20 cellular contexts compared by ENCODE assay signal in the genomic region with DNA sequence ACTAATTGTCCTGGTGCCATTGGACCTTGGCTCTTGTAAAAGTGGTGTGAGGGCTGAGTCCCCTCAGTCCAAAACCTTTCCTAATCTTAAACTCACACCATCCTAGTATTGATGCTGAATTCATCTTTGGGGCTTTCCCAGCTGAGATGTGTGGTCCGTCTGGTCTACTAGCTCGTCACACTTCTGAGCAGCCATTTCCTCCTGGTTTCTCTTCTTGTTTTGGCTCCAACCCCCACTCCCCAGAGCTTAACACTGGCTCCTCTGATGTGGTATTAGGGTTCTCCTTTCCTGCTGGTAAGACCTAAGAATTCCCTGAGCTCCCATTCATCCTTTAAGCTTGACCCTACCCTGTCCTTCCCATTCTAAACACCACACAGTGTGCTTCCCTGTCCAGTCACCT.
A peak's percentile ranks its signal among the peaks of the same experiment; 100 is the strongest.
DNase-seq lines count a peak whose midpoint lies in the region; ATAC-seq and TF ChIP-seq lines count a peak whose summit lies in the region.
"Had no signal": no experiment of that assay in that cellular context is flagged by ENCODE, and none has a peak within 500 bp of the region (broad histone marks: within the 10 kb centered on the region; RNA-seq: fewer than 3 reads in every experiment).

No MANE protein-coding gene starts in this region.

- no peaks in the 10 kb centered on the region for H3K36me3 ChIP-seq in endodermal cell (ENCODE audit: control insufficient read depth, insufficient read depth, low read length)
- no peaks in the 10 kb centered on the region for H3K36me3 ChIP-seq in smooth muscle cell (ENCODE audit: low read depth)
- H3K36me3 ChIP-seq: prostate gland, tibial artery had no signal

- peak overlapping the region; percentile 78 for H3K4me3 Mint-ChIP-seq in T-helper 1 cell treated with Interleukin-12 subunit alpha and Interleukin-12 subunit beta and Interleukin-4 antibody, amounts not matched to agents 30 μg/mL and 1 μg/mL, for 36 hours
- peak overlapping the region; percentile 24 for H3K4me3 Mint-ChIP-seq in activated naive CD8-positive, alpha-beta T cell
- no peak overlapping the region for H3K4me3 Mint-ChIP-seq in endodermal cell
- H3K4me3 Mint-ChIP-seq: activated B cell treated with CpG ODN at 0.5 μM for 24 hours had no signal

- peaks cover 28% of the 10 kb centered on the region for H3K36me3 Mint-ChIP-seq in T-helper 1 cell treated with Interleukin-12 subunit alpha and Interleukin-12 subunit beta and Interleukin-4 antibody, amounts not matched to agents 30 μg/mL and 1 μg/mL, for 36 hours (ENCODE audit: low read depth)
- H3K36me3 Mint-ChIP-seq in activated naive CD8-positive, alpha-beta T cell, result peaks cover 4% of the 10 kb centered on the region
- H3K36me3 Mint-ChIP-seq in endodermal cell (ENCODE audit: low read depth), result peaks cover 3% of the 10 kb centered on the region

- no peaks in the 10 kb centered on the region for H4K20me1 ChIP-seq in smooth muscle cell (ENCODE audit: low read depth)

- TF ChIP-seq CTCF in endodermal cell (conservative IDR thresholded peaks at IDR 0.05), result no peak
- no peak for TF ChIP-seq CTCF in smooth muscle cell (IDR thresholded peaks at IDR 0.05; ENCODE audit: borderline replicate concordance, insufficient read depth, poor library complexity, severe bottlenecking)

- H3K9ac ChIP-seq in endodermal cell (ENCODE audit: extremely low read depth, low read length, poor library complexity, severe bottlenecking) (no peak overlapping the region), smooth muscle cell (ENCODE audit: low read depth) (no peak overlapping the region)

- no peaks in the 10 kb centered on the region for H3K27me3 Mint-ChIP-seq in T-helper 1 cell treated with Interleukin-12 subunit alpha and Interleukin-12 subunit beta and Interleukin-4 antibody, amounts not matched to agents 30 μg/mL and 1 μg/mL, for 36 hours (ENCODE audit: low read depth)
- H3K27me3 Mint-ChIP-seq in activated naive CD8-positive, alpha-beta T cell, result no peaks in the 10 kb centered on the region
- H3K27me3 Mint-ChIP-seq in endodermal cell (ENCODE audit: insufficient read depth), result peaks cover 3% of the 10 kb centered on the region
- H3K27me3 Mint-ChIP-seq: activated B cell treated with CpG ODN at 0.5 μM for 24 hours, naive B cell had no signal

- ATAC-seq in stimulated activated naive CD8-positive, alpha-beta T cell treated with anti-CD3 and anti-CD28 coated beads, Interleukin-15, Interleukin-2, amounts not matched to agents 100 U/mL and 50 U/mL, for 24 hours, result peak; percentile 79
- ATAC-seq: HepG2, left ventricle myocardium superior, Panc1 had no signal

- no peaks in the 10 kb centered on the region for H3K27me3 ChIP-seq in endodermal cell (ENCODE audit: control insufficient read depth, insufficient read depth, low read length, poor library complexity, severe bottlenecking)
- H3K27me3 ChIP-seq in smooth muscle cell (ENCODE audit: low read depth), result no peaks in the 10 kb centered on the region
- H3K27me3 ChIP-seq: tibial artery had no signal

- 96 to 100% methylated on average over 1 to 2 of the region's 2 CpGs for WGBS in endodermal cell (ENCODE audit: insufficient coverage in 1 of 2, insufficient read length in 1 of 2), 2 experiments
- WGBS in smooth muscle cell (ENCODE audit: low lambda C conversion rate), result 73% methylated on average over 2 of the region's 2 CpGs

- H3K27ac ChIP-seq in endodermal cell (ENCODE audit: low read depth, low read length) (no peak overlapping the region), smooth muscle cell (ENCODE audit: low read depth) (no peak overlapping the region)
- H3K27ac ChIP-seq: prostate gland, tibial artery had no signal

- no peak overlapping the region for H3K4me3 ChIP-seq in endodermal cell (ENCODE audit: low read length)
- no peak overlapping the region for H3K4me3 ChIP-seq in smooth muscle cell
- H3K4me3 ChIP-seq: prostate gland, tibial artery had no signal

- H3K9me3 ChIP-seq in endodermal cell (ENCODE audit: control insufficient read depth, low read length) (peaks cover 14% of the 10 kb centered on the region), smooth muscle cell (replicated peaks; ENCODE audit: low read depth) (no peaks in the 10 kb centered on the region)
- H3K9me3 ChIP-seq: prostate gland, tibial artery had no signal

- H3K9me3 Mint-ChIP-seq in T-helper 1 cell treated with Interleukin-12 subunit alpha and Interleukin-12 subunit beta and Interleukin-4 antibody, amounts not matched to agents 30 μg/mL and 1 μg/mL, for 36 hours, result peaks cover 27% of the 10 kb centered on the region
- H3K9me3 Mint-ChIP-seq in activated naive CD8-positive, alpha-beta T cell (ENCODE audit: low read depth), result no peaks in the 10 kb centered on the region
- H3K9me3 Mint-ChIP-seq in endodermal cell, result peaks cover 19% of the 10 kb centered on the region

- no peaks in the 10 kb centered on the region for H3K79me2 ChIP-seq in smooth muscle cell (ENCODE audit: low read depth)

- no peaks in the 10 kb centered on the region for H3F3A ChIP-seq in smooth muscle cell (ENCODE audit: low read depth)

- H3K4me1 ChIP-seq in endodermal cell (ENCODE audit: control insufficient read depth, insufficient read depth, low read length) (peaks cover 2% of the 10 kb centered on the region), smooth muscle cell (ENCODE audit: low read depth) (no peaks in the 10 kb centered on the region)
- H3K4me1 ChIP-seq: prostate gland, tibial artery had no signal

- no peak overlapping the region for H2AFZ ChIP-seq in smooth muscle cell (ENCODE audit: low read depth)

- DNase-seq in activated gamma-delta T cell treated with Interleukin-2 at 50 U/mL for 16 hours, result peak; percentile 22
- DNase-seq in activated gamma-delta T cell (lab: John Stamatoyannopoulos, UW), result no peak
- peak; percentile 25 for DNase-seq in stimulated activated naive CD8-positive, alpha-beta T cell treated with anti-CD3 and anti-CD28 coated beads, Interleukin-15, Interleukin-2, amounts not matched to agents 100 U/mL and 50 U/mL, for 24 hours
- no peak for DNase-seq in endodermal cell
- DNase-seq in AG08395 (ENCODE audit: low spot score), result no peak
- DNase-seq in smooth muscle cell (lab: John Stamatoyannopoulos, UW; ENCODE audit: unreplicated experiment), result no peak
- DNase-seq: activated B cell treated with CpG ODN at 0.5 μM for 24 hours, Calu3, caudate nucleus, foreskin melanocyte, left ventricle myocardium superior, naive B cell, NCI-H1930, NCI-H526 treated with DMSO at 0.1 percent for 48 hours, tibial artery had no signal

- no peak overlapping the region for H3K4me2 ChIP-seq in smooth muscle cell

- H3K4me1 Mint-ChIP-seq in T-helper 1 cell treated with Interleukin-12 subunit alpha and Interleukin-12 subunit beta and Interleukin-4 antibody, amounts not matched to agents 30 μg/mL and 1 μg/mL, for 36 hours (ENCODE audit: low read depth), result peaks cover 44% of the 10 kb centered on the region
- H3K4me1 Mint-ChIP-seq in activated naive CD8-positive, alpha-beta T cell (ENCODE audit: low read depth), result peaks cover 47% of the 10 kb centered on the region
- H3K4me1 Mint-ChIP-seq in endodermal cell, result peaks cover 13% of the 10 kb centered on the region
- H3K4me1 Mint-ChIP-seq: activated B cell treated with CpG ODN at 0.5 μM for 24 hours, naive B cell had no signal

- H3K27ac Mint-ChIP-seq in T-helper 1 cell treated with Interleukin-12 subunit alpha and Interleukin-12 subunit beta and Interleukin-4 antibody, amounts not matched to agents 30 μg/mL and 1 μg/mL, for 36 hours, result peak overlapping the region; percentile 93
- peak overlapping the region; percentile 41 for H3K27ac Mint-ChIP-seq in activated naive CD8-positive, alpha-beta T cell
- H3K27ac Mint-ChIP-seq in endodermal cell, result no peak overlapping the region
- H3K27ac Mint-ChIP-seq: activated B cell treated with CpG ODN at 0.5 μM for 24 hours, naive B cell had no signal

Comparison
In these comparisons a context has a peak if more than half of its experiments do, and no peak if none do; other contexts are left out.
1. DNase-seq: peak in activated gamma-delta T cell treated with Interleukin-2 at 50 U/mL for 16 hours (single experiment) and stimulated activated naive CD8-positive, alpha-beta T cell treated with anti-CD3 and anti-CD28 coated beads, Interleukin-15, Interleukin-2, amounts not matched to agents 100 U/mL and 50 U/mL, for 24 hours (single experiment); none in activated gamma-delta T cell (single experiment), endodermal cell (single experiment), AG08395 (single experiment) and smooth muscle cell (single experiment).